In genomic region chr20:4122931-4123330, GRCh38 we compare ENCODE assay signal across 24 cellular contexts.
"Had no signal": no experiment of that assay in that cellular context is flagged by ENCODE, and none has a peak within 500 bp of the region (broad histone marks: within the 10 kb centered on the region; RNA-seq: fewer than 3 reads in every experiment).

No MANE protein-coding gene starts in this region.

- H3K27me3 ChIP-seq: left lung, pancreas, sigmoid colon, tibial nerve, uterus had no signal

- H3K36me3 ChIP-seq: left lung, pancreas, sigmoid colon, spleen, tibial nerve, uterus had no signal

- H3K27ac ChIP-seq: left lung, pancreas, psoas muscle, sigmoid colon, spleen, tibial nerve, uterus had no signal

- H3K4me1 ChIP-seq: left lung, pancreas, psoas muscle, sigmoid colon, tibial nerve, uterus had no signal

- H3K9me3 ChIP-seq: left lung, mucosa of descending colon, pancreas, psoas muscle, sigmoid colon, spleen, tibial nerve, uterus had no signal

- DNase-seq: hippocampal formation; kidney glomerular epithelial cell; left cardiac atrium; left lung; mesendoderm; midbrain; mucosa of descending colon; naive thymus-derived CD4-positive, alpha-beta T cell; nucleus accumbens; pancreas; psoas muscle; sigmoid colon; small intestine; spleen; stimulated activated CD4-positive, alpha-beta T cell treated with anti-CD3 and anti-CD28 coated beads, Interleukin-4, amount 100 ng/mL, for 24 hours; stimulated activated CD8-positive, alpha-beta memory T cell treated with anti-CD3 and anti-CD28 coated beads, Interleukin-4, amount 100 ng/mL, for 48 hours; stimulated activated naive CD4-positive, alpha-beta T cell treated with Interleukin-2 at 50 U/mL for 16 hours; stimulated activated naive CD8-positive, alpha-beta T cell treated with anti-CD3 and anti-CD28 coated beads, Interleukin-15, amount 100 ng/mL, for 72 hours; substantia nigra; uterus had no signal

- H3K4me3 ChIP-seq: left lung, lung, mucosa of descending colon, pancreas, psoas muscle, sigmoid colon, spleen, tibial nerve, uterus had no signal

- ATAC-seq: left cardiac atrium; left lung; mucosa of descending colon; naive thymus-derived CD4-positive, alpha-beta T cell; natural killer cell treated with Interleukin-12 subunit alpha and Interleukin-12 subunit beta and Interleukin-15 and Interleukin-18, amount 100 ng/mL, for 72 hours; pancreas; psoas muscle; stimulated activated memory B cell treated with anti-CD40 and anti-IgM and Interleukin-4, amounts not matched to agents 10 μg/mL and 1 μg/mL and 100 μg/mL, for 72 hours; stimulated activated naive CD8-positive, alpha-beta T cell treated with anti-CD3 and anti-CD28 coated beads, Interleukin-15, amount 100 ng/mL, for 72 hours had no signal
